ENCODE assay signal across 17 cellular contexts in genomic region chr14:85572021-85572420, GRCh38. TPM values are rescaled to one million over a fixed set of nuclear protein-coding genes. Genes with fewer than 3 reads are reported as not detected.
A peak's percentile ranks its signal among the peaks of the same experiment; 100 is the strongest.
DNase-seq lines count a peak whose midpoint lies in the region; ATAC-seq and TF ChIP-seq lines count a peak whose summit lies in the region.
"Had no signal": no experiment of that assay in that cellular context is flagged by ENCODE, and none has a peak within 500 bp of the region (broad histone marks: within the 10 kb centered on the region; RNA-seq: fewer than 3 reads in every experiment).

No MANE protein-coding gene starts in this region.

- H3K23ac ChIP-seq in IMR-90 (ENCODE audit: low read depth, low read length) = no peak overlapping the region

- H3K4me3 Mint-ChIP-seq in activated naive CD8-positive, alpha-beta T cell treated with anti-CD3 and anti-CD28 coated beads, Interleukin-2, amount 50 U/mL, for 24 hours = no peak overlapping the region
- H3K4me3 Mint-ChIP-seq: CD14-positive monocyte had no signal

- H3K14ac ChIP-seq in IMR-90 (replicated peaks; ENCODE audit: low read depth, low read length) = no peak overlapping the region

- H3K4me1 ChIP-seq in IMR-90 (ENCODE audit: control insufficient read depth, insufficient read depth, low read length) = peaks cover 15% of the 10 kb centered on the region
- H3K4me1 ChIP-seq in psoas muscle = peaks cover 15% of the 10 kb centered on the region

- H3K27me3 ChIP-seq in IMR-90 (ENCODE audit: control insufficient read depth, insufficient read depth, low read length) (no peaks in the 10 kb centered on the region), psoas muscle (ENCODE audit: insufficient read depth in 3 of 3, low read length in 2 of 3) (no peaks in the 10 kb centered on the region)

- H3K27ac ChIP-seq in IMR-90 (ENCODE audit: insufficient read depth, low read length) = no peak overlapping the region
- H3K27ac ChIP-seq in SK-N-MC = peak overlapping the region; percentile 70
- H3K27ac ChIP-seq in psoas muscle = peak overlapping the region; percentile 72

- H3K18ac ChIP-seq in IMR-90 (ENCODE audit: low read depth, low read length) = peak overlapping the region; percentile 92; the same call in 1 of the 2 replicates

- peaks cover 12% of the 10 kb centered on the region for H3K9me1 ChIP-seq in IMR-90 (ENCODE audit: insufficient read depth, low read length)

- no peak for ATAC-seq in IMR-90 (ENCODE audit: low read depth)
- ATAC-seq in psoas muscle = no peak
- no peak for ATAC-seq in HG03571 (IDR thresholded peaks at IDR 0.05; ENCODE audit: unreplicated experiment)
- no peak for ATAC-seq in activated naive CD8-positive, alpha-beta T cell treated with anti-CD3 and anti-CD28 coated beads, Interleukin-2, amount 50 U/mL, for 24 hours

- peak overlapping the region; percentile 91 for H3K4ac ChIP-seq in IMR-90 (ENCODE audit: low read depth, low read length)

- no peaks in the 10 kb centered on the region for H3K4me1 Mint-ChIP-seq in activated naive CD8-positive, alpha-beta T cell treated with anti-CD3 and anti-CD28 coated beads, Interleukin-2, amount 50 U/mL, for 24 hours
- H3K4me1 Mint-ChIP-seq: CD14-positive monocyte had no signal

- no CpG with 5 or more reads among the region's 2 CpGs for WGBS in IMR-90 (ENCODE audit: extremely low coverage in 2 of 2, insufficient read length in 1 of 2), 2 experiments
- WGBS in psoas muscle, 3 donors = 72 to 85% (median 79%) methylated on average over 2 of the region's 2 CpGs

- peak overlapping the region; percentile 62; the same call in 1 of the 2 replicates for H4K91ac ChIP-seq in IMR-90 (ENCODE audit: insufficient read depth, low read depth, low read length)

- H3K4me2 ChIP-seq in IMR-90 (ENCODE audit: low read depth, low read length) = no peak overlapping the region

- no peaks in the 10 kb centered on the region for H4K20me1 ChIP-seq in IMR-90 (ENCODE audit: insufficient read depth, low read length)

- H3K4me3 ChIP-seq in IMR-90 (ENCODE audit: insufficient read depth, low read depth, low read length) (no peak overlapping the region), SK-N-MC (no peak overlapping the region), psoas muscle (no peak overlapping the region)

- TF ChIP-seq CTCF in IMR-90 (conservative IDR thresholded peaks at IDR 0.05; ENCODE audit: low read depth, low read length) = no peak
- TF ChIP-seq CTCF in psoas muscle (IDR thresholded peaks at IDR 0.05) = no peak

- peak overlapping the region; percentile 96; the same call in 1 of the 2 replicates for H2AK5ac ChIP-seq in IMR-90 (ENCODE audit: low read depth, low read length)

- dilution Hi-C loops in IMR-90 (cut with HindIII; ENCODE audit: low sequenced_read_pairs, unreplicated experiment) = no loop called here

- peak overlapping the region; percentile 93 for H2BK20ac ChIP-seq in IMR-90 (ENCODE audit: low read depth, low read length)

- H3K36me3 ChIP-seq in IMR-90 (ENCODE audit: control insufficient read depth, insufficient read depth, low read length) = peaks cover 6% of the 10 kb centered on the region
- peaks cover 58% of the 10 kb centered on the region for H3K36me3 ChIP-seq in SK-N-MC (ENCODE audit: insufficient read depth, low read length)
- H3K36me3 ChIP-seq in psoas muscle (ENCODE audit: insufficient read depth in 1 of 2, low read depth in 1 of 2) = no peaks in the 10 kb centered on the region

- CTCF ChIA-PET in IMR-90 (lab: Yijun Ruan, JAX) = interaction anchor here (1.1 kb wide), 2 partner anchors 14 to 40 kb away, joined by 3 to 5 read pairs; no protein-coding TSS in a partner anchor

- H3K9ac ChIP-seq in IMR-90 (ENCODE audit: low read depth, low read length) (no peak overlapping the region), SK-N-MC (ENCODE audit: insufficient read length) (no peak overlapping the region)

- POLR2A ChIA-PET in IMR-90 (lab: Charles Lee; ENCODE audit: unreplicated experiment) = no interaction called here

- peak overlapping the region; percentile 91 for H2BK5ac ChIP-seq in IMR-90 (ENCODE audit: low read depth, low read length, poor library complexity, severe bottlenecking)

- H4K5ac ChIP-seq in IMR-90 (ENCODE audit: low read depth, low read length) = no peak overlapping the region

- H3K9me3 ChIP-seq in IMR-90 (ENCODE audit: control insufficient read depth, insufficient read depth, low read length) (no peaks in the 10 kb centered on the region), SK-N-MC (ENCODE audit: low read depth, low read length) (no peaks in the 10 kb centered on the region), psoas muscle (no peaks in the 10 kb centered on the region)

- H2AFZ ChIP-seq in IMR-90 (replicated peaks; ENCODE audit: low read length, poor library complexity) = no peak overlapping the region

- DNase-seq in IMR-90 (no peak), SK-N-MC (ENCODE audit: low read depth, low spot score) (no peak), left kidney (ENCODE audit: low read depth, low spot score) (peak; percentile 14), psoas muscle (no peak), NCI-H2029 (lab: John Stamatoyannopoulos, UW) (no peak)
- DNase-seq in stimulated activated naive CD4-positive, alpha-beta T cell treated with Interleukin-2 at 50 U/mL for 16 hours (lab: John Stamatoyannopoulos, UW) = no peak
- no peak for DNase-seq in activated naive CD8-positive, alpha-beta T cell treated with anti-CD3 and anti-CD28 coated beads, Interleukin-2, amount 50 U/mL, for 24 hours
- DNase-seq: ACHN, AML-193, COR-L47, EL, KBM-7, NCI-H1436 treated with DMSO at 0.1 percent for 48 hours, NCI-H2081, NCI-H510A treated with DMSO at 0.1 percent for 48 hours had no signal

- no peak overlapping the region for H3K27ac Mint-ChIP-seq in activated naive CD8-positive, alpha-beta T cell treated with anti-CD3 and anti-CD28 coated beads, Interleukin-2, amount 50 U/mL, for 24 hours
- H3K27ac Mint-ChIP-seq: CD14-positive monocyte had no signal

- H3K56ac ChIP-seq in IMR-90 (ENCODE audit: extremely low read depth, insufficient read depth, low read length) = 0 out of 2 replicates have a peak overlapping the region, but pooled peaks have one; percentile 24

- BruUV-seq in IMR-90 (replicated peaks; lab: Mats Ljungman, UMichigan) = no TSS peak

- H3K9me3 Mint-ChIP-seq in activated naive CD8-positive, alpha-beta T cell treated with anti-CD3 and anti-CD28 coated beads, Interleukin-2, amount 50 U/mL, for 24 hours = no peaks in the 10 kb centered on the region

- no peak for TF ChIP-seq RAD21 in IMR-90 (IDR thresholded peaks at IDR 0.05; ENCODE audit: low read length)

- in situ Hi-C loops in IMR-90 (cut with MboI; ENCODE audit: low sequenced_read_pairs) = no loop called here

- no peak for TF ChIP-seq POLR2A in IMR-90 (IDR thresholded peaks at IDR 0.05; ENCODE audit: low read depth, low read length)

- peak overlapping the region; percentile 99; the same call in 2 of the 3 replicates for H2BK15ac ChIP-seq in IMR-90 (ENCODE audit: low read depth, low read length)

- H3K79me1 ChIP-seq in IMR-90 (ENCODE audit: low read depth in 1 of 2, low read length in 2 of 2) = peaks cover 12 to 22% of the 10 kb centered on the region in 2 experiments; a peak in 1 of 4 replicates

- H4K8ac ChIP-seq in IMR-90 (ENCODE audit: low read depth in 2 of 2, low read length in 2 of 2) = peak overlapping the region; percentile 27 to 66; a peak in 2 of 4 replicates

- H2AK9ac ChIP-seq in IMR-90 (replicated peaks; ENCODE audit: low read depth, low read length, poor library complexity) = no peak overlapping the region

- peak overlapping the region; percentile 64 for H2BK120ac ChIP-seq in IMR-90 (ENCODE audit: low read depth, low read length)

- H3K27me3 Mint-ChIP-seq in activated naive CD8-positive, alpha-beta T cell treated with anti-CD3 and anti-CD28 coated beads, Interleukin-2, amount 50 U/mL, for 24 hours = peaks cover 1% of the 10 kb centered on the region

- intact Hi-C loops in IMR-90 (cut with micrococcal nuclease) (no loop called here), psoas muscle (cut with DNase I) (loop anchor here (5.0 kb wide), 1 partner anchor 35 kb away; no protein-coding TSS in a partner anchor)

- no peaks in the 10 kb centered on the region for H3K36me3 Mint-ChIP-seq in activated naive CD8-positive, alpha-beta T cell treated with anti-CD3 and anti-CD28 coated beads, Interleukin-2, amount 50 U/mL, for 24 hours (ENCODE audit: low read depth)
- H3K36me3 Mint-ChIP-seq: CD14-positive monocyte had no signal

TF ChIP-seq in IMR-90, 13 proteins besides CTCF, POLR2A, EP300 and RAD21:
- no peak for TF ChIP-seq BHLHE40 (IDR thresholded peaks at IDR 0.05; ENCODE audit: low read depth, low read length)
- TF ChIP-seq MAZ (IDR thresholded peaks at IDR 0.05; ENCODE audit: borderline replicate concordance, low read depth, low read length) = no peak

RNA-seq across cellular contexts. Expression of gene FLRT2, which starts 42.1 kb away (rescaled TPM):
- 11.1 and 13.1 TPM in 2 replicates for total RNA-seq in IMR-90 (2012; rRNA removed)
- 8.8 and 10.2 TPM in 2 replicates for polyA plus RNA-seq in IMR-90 (2012; rRNA removed)
- polyA plus RNA-seq in IMR-90 (2012; cell fraction: cytosol; rRNA removed) = 3.2 and 4.0 TPM in 2 replicates
- 12.2 and 48.3 TPM in 2 replicates for polyA plus RNA-seq in IMR-90 (2012; cell fraction: nucleus; rRNA removed; ENCODE audit: low replicate concordance)
- 10 to 100 TPM in 1 of 4 donors, 1 to 10 TPM in 3; 2.4 to 10.2 (median 7.0) TPM for total RNA-seq in psoas muscle
- polyA plus RNA-seq in psoas muscle = 1 to 10 TPM; 1.3 to 2.4 (median 1.5) TPM
- polyA plus RNA-seq: CD14-positive monocyte had no signal
